Comparison of ENCODE assay signal across 1 cellular context in genomic region chr16:8686879-8687278, GRCh38.
TF ChIP-seq lines count a peak whose summit lies in the region.

No MANE protein-coding gene starts in this region.

TF ChIP-seq in HepG2, 621 proteins besides CTCF, POLR2A, EP300 and RAD21 (continued from another document and continues in another):
- no peak; the same call in 1 of the 2 replicates for TF ChIP-seq MXD4 (CRISPR knock-in tag; IDR thresholded peaks at IDR 0.05)
- no peak for TF ChIP-seq GLMP (CRISPR knock-in tag; IDR thresholded peaks at IDR 0.05; ENCODE audit: borderline replicate concordance)
- TF ChIP-seq TBP (CRISPR knock-in tag; IDR thresholded peaks at IDR 0.05): no peak
- TF ChIP-seq PHB2 (IDR thresholded peaks at IDR 0.05; ENCODE audit: partially characterized antibody): no peak
- TF ChIP-seq RXRB (CRISPR knock-in tag; IDR thresholded peaks at IDR 0.05; ENCODE audit: borderline replicate concordance): peak; percentile 19; the same call in 1 of the 2 replicates
- peak; percentile 72 for TF ChIP-seq HNF4A (CRISPR knock-in tag; IDR thresholded peaks at IDR 0.05)
- 0 out of 2 replicates have a peak, but pooled peaks have one; percentile 40 for TF ChIP-seq ZNF761 (CRISPR knock-in tag; conservative IDR thresholded peaks at IDR 0.05)
- no peak for TF ChIP-seq ZNF468 (CRISPR knock-in tag; IDR thresholded peaks at IDR 0.05)
- TF ChIP-seq HNRNPK (IDR thresholded peaks at IDR 0.05; ENCODE audit: low read depth, low read length, poor library complexity, severe bottlenecking): no peak
- TF ChIP-seq, protein P1, sequence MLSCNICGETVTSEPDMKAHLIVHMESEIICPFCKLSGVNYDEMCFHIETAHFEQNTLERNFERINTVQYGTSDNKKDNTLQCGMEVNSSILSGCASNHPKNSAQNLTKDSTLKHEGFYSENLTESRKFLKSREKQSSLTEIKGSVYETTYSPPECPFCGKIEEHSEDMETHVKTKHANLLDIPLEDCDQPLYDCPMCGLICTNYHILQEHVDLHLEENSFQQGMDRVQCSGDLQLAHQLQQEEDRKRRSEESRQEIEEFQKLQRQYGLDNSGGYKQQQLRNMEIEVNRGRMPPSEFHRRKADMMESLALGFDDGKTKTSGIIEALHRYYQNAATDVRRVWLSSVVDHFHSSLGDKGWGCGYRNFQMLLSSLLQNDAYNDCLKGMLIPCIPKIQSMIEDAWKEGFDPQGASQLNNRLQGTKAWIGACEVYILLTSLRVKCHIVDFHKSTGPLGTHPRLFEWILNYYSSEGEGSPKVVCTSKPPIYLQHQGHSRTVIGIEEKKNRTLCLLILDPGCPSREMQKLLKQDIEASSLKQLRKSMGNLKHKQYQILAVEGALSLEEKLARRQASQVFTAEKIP (CRISPR knock-in tag; IDR thresholded peaks at IDR 0.05; ENCODE audit: borderline replicate concordance): 0 out of 2 replicates have a peak, but pooled peaks have one; percentile 78
- TF ChIP-seq RARA (CRISPR knock-in tag; IDR thresholded peaks at IDR 0.05): peak; percentile 85
- TF ChIP-seq ZNF230 (CRISPR knock-in tag; IDR thresholded peaks at IDR 0.05): no peak
- TF ChIP-seq AGO1 (IDR thresholded peaks at IDR 0.05; ENCODE audit: low read depth, low read length, poor library complexity, severe bottlenecking): no peak
- 0 out of 2 replicates have a peak, but pooled peaks have one; percentile 9 for TF ChIP-seq CBX5 (CRISPR knock-in tag; IDR thresholded peaks at IDR 0.05; ENCODE audit: borderline replicate concordance)
- no peak for TF ChIP-seq SNAPC2 (CRISPR knock-in tag; IDR thresholded peaks at IDR 0.05)
- no peak for TF ChIP-seq ZEB1 (IDR thresholded peaks at IDR 0.05; ENCODE audit: insufficient replicate concordance, low read depth)
- TF ChIP-seq RBFOX2 (IDR thresholded peaks at IDR 0.05; ENCODE audit: low read depth, low read length): no peak
- 0 out of 2 replicates have a peak, but pooled peaks have one; percentile 22 for TF ChIP-seq NCOA2 (CRISPR knock-in tag; IDR thresholded peaks at IDR 0.05)
- TF ChIP-seq ZSCAN9 (CRISPR knock-in tag; IDR thresholded peaks at IDR 0.05; ENCODE audit: borderline replicate concordance): no peak
- TF ChIP-seq KMT2B (CRISPR knock-in tag; IDR thresholded peaks at IDR 0.05): no peak
- TF ChIP-seq ZNF670 (CRISPR knock-in tag; IDR thresholded peaks at IDR 0.05; ENCODE audit: borderline replicate concordance): no peak
- TF ChIP-seq MED1 (CRISPR knock-in tag; IDR thresholded peaks at IDR 0.05): no peak
- TF ChIP-seq ZNF24 (IDR thresholded peaks at IDR 0.05): no peak
- no peak for TF ChIP-seq ZFP41 (CRISPR knock-in tag; IDR thresholded peaks at IDR 0.05; ENCODE audit: borderline replicate concordance)
- no peak for TF ChIP-seq MAFF (IDR thresholded peaks at IDR 0.05; ENCODE audit: low read depth, low read length)
- TF ChIP-seq, protein P2, sequence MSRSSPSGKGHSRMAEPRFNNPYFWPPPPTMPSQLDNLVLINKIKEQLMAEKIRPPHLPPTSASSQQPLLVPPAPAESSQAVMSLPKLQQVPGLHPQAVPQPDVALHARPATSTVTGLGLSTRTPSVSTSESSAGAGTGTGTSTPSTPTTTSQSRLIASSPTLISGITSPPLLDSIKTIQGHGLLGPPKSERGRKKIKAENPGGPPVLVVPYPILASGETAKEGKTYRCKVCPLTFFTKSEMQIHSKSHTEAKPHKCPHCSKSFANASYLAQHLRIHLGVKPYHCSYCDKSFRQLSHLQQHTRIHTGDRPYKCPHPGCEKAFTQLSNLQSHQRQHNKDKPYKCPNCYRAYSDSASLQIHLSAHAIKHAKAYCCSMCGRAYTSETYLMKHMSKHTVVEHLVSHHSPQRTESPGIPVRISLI (CRISPR knock-in tag; IDR thresholded peaks at IDR 0.05; ENCODE audit: borderline replicate concordance): peak; percentile 72
- no peak for TF ChIP-seq ZNF232 (CRISPR knock-in tag; IDR thresholded peaks at IDR 0.05; ENCODE audit: borderline replicate concordance)
- TF ChIP-seq PITX1 (CRISPR knock-in tag; IDR thresholded peaks at IDR 0.05): no peak
- TF ChIP-seq, protein P3, sequence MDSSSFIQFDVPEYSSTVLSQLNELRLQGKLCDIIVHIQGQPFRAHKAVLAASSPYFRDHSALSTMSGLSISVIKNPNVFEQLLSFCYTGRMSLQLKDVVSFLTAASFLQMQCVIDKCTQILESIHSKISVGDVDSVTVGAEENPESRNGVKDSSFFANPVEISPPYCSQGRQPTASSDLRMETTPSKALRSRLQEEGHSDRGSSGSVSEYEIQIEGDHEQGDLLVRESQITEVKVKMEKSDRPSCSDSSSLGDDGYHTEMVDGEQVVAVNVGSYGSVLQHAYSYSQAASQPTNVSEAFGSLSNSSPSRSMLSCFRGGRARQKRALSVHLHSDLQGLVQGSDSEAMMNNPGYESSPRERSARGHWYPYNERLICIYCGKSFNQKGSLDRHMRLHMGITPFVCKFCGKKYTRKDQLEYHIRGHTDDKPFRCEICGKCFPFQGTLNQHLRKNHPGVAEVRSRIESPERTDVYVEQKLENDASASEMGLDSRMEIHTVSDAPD (CRISPR knock-in tag; IDR thresholded peaks at IDR 0.05): no peak
- no peak for TF ChIP-seq SKI (IDR thresholded peaks at IDR 0.05; ENCODE audit: partially characterized antibody)
- TF ChIP-seq, protein P4, sequence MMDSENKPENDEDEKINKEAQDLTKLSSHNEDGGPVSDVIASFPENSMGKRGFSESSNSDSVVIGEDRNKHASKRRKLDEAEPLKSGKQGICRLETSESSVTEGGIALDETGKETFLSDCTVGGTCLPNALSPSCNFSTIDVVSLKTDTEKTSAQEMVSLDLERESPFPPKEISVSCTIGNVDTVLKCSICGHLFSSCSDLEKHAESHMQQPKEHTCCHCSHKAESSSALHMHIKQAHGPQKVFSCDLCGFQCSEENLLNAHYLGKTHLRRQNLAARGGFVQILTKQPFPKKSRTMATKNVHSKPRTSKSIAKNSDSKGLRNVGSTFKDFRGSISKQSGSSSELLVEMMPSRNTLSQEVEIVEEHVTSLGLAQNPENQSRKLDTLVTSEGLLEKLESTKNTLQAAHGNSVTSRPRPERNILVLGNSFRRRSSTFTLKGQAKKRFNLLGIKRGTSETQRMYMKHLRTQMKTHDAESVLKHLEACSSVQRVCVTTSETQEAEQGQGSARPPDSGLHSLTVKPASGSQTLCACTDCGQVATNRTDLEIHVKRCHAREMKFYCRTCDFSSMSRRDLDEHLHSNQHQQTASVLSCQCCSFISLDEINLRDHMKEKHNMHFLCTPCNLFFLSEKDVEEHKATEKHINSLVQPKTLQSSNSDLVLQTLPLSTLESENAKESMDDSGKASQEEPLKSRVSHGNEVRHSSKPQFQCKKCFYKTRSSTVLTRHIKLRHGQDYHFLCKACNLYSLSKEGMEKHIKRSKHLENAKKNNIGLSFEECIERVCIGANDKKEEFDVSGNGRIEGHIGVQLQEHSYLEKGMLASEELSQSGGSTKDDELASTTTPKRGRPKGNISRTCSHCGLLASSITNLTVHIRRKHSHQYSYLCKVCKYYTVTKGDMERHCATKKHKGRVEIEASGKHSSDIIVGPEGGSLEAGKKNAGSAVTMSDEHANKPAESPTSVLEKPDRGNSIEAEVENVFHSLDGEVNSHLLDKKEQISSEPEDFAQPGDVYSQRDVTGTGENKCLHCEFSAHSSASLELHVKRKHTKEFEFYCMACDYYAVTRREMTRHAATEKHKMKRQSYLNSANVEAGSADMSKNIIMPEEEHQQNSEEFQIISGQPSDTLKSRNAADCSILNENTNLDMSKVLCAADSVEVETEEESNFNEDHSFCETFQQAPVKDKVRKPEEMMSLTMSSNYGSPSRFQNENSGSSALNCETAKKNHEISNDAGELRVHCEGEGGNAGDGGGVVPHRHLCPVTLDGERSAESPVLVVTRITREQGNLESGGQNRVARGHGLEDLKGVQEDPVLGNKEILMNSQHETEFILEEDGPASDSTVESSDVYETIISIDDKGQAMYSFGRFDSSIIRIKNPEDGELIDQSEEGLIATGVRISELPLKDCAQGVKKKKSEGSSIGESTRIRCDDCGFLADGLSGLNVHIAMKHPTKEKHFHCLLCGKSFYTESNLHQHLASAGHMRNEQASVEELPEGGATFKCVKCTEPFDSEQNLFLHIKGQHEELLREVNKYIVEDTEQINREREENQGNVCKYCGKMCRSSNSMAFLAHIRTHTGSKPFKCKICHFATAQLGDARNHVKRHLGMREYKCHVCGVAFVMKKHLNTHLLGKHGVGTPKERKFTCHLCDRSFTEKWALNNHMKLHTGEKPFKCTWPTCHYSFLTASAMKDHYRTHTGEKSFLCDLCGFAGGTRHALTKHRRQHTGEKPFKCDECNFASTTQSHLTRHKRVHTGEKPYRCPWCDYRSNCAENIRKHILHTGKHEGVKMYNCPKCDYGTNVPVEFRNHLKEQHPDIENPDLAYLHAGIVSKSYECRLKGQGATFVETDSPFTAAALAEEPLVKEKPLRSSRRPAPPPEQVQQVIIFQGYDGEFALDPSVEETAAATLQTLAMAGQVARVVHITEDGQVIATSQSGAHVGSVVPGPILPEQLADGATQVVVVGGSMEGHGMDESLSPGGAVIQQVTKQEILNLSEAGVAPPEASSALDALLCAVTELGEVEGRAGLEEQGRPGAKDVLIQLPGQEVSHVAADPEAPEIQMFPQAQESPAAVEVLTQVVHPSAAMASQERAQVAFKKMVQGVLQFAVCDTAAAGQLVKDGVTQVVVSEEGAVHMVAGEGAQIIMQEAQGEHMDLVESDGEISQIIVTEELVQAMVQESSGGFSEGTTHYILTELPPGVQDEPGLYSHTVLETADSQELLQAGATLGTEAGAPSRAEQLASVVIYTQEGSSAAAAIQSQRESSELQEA (CRISPR knock-in tag; IDR thresholded peaks at IDR 0.05; ENCODE audit: not compliant biosample characterization): no peak
- peak; percentile 62 for TF ChIP-seq SALL1 (CRISPR knock-in tag; IDR thresholded peaks at IDR 0.05)
- TF ChIP-seq, protein P5, sequence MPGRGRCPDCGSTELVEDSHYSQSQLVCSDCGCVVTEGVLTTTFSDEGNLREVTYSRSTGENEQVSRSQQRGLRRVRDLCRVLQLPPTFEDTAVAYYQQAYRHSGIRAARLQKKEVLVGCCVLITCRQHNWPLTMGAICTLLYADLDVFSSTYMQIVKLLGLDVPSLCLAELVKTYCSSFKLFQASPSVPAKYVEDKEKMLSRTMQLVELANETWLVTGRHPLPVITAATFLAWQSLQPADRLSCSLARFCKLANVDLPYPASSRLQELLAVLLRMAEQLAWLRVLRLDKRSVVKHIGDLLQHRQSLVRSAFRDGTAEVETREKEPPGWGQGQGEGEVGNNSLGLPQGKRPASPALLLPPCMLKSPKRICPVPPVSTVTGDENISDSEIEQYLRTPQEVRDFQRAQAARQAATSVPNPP (CRISPR knock-in tag; IDR thresholded peaks at IDR 0.05): no peak
- no peak for TF ChIP-seq FOSL1 (CRISPR knock-in tag; IDR thresholded peaks at IDR 0.05; ENCODE audit: borderline replicate concordance)
- TF ChIP-seq RXRA (CRISPR knock-in tag; IDR thresholded peaks at IDR 0.05): peak; percentile 34; the same call in 1 of the 2 replicates
- TF ChIP-seq ZNF550 (CRISPR knock-in tag; IDR thresholded peaks at IDR 0.05; ENCODE audit: borderline replicate concordance): no peak
- no peak for TF ChIP-seq ZNF3 (CRISPR knock-in tag; IDR thresholded peaks at IDR 0.05)
- no peak for TF ChIP-seq HNF4G (IDR thresholded peaks at IDR 0.05; ENCODE audit: borderline replicate concordance, low read depth, low read length)
- TF ChIP-seq HNF4G (CRISPR knock-in tag; IDR thresholded peaks at IDR 0.05; ENCODE audit: borderline replicate concordance, low read depth): no peak
- no peak for TF ChIP-seq GZF1 (CRISPR knock-in tag; IDR thresholded peaks at IDR 0.05)
- TF ChIP-seq HDAC6 (IDR thresholded peaks at IDR 0.05; ENCODE audit: low read depth, low read length): no peak
- no peak for TF ChIP-seq ZNF569 (CRISPR knock-in tag; IDR thresholded peaks at IDR 0.05; ENCODE audit: borderline replicate concordance)
- TF ChIP-seq PHF21A (CRISPR knock-in tag; IDR thresholded peaks at IDR 0.05): 0 out of 2 replicates have a peak, but pooled peaks have one; percentile 34
- no peak for TF ChIP-seq FOSL2 (CRISPR knock-in tag; IDR thresholded peaks at IDR 0.05)
- TF ChIP-seq MLLT10 (CRISPR knock-in tag; IDR thresholded peaks at IDR 0.05): no peak
- no peak for TF ChIP-seq GTF3A (CRISPR knock-in tag; conservative IDR thresholded peaks at IDR 0.05)
- TF ChIP-seq HOXD1 (CRISPR knock-in tag; IDR thresholded peaks at IDR 0.05): no peak
- TF ChIP-seq CC2D1A (CRISPR knock-in tag; IDR thresholded peaks at IDR 0.05): no peak
